ENCODE assay signal across 1 cellular context in genomic region chr22:23396362-23397007, GRCh38.
TF ChIP-seq lines count a peak whose summit lies in the region.

No MANE protein-coding gene starts in this region.

TF ChIP-seq in WTC11, 78 proteins besides CTCF, POLR2A, EP300 and RAD21 (continued from another document):
- TF ChIP-seq, protein P1, sequence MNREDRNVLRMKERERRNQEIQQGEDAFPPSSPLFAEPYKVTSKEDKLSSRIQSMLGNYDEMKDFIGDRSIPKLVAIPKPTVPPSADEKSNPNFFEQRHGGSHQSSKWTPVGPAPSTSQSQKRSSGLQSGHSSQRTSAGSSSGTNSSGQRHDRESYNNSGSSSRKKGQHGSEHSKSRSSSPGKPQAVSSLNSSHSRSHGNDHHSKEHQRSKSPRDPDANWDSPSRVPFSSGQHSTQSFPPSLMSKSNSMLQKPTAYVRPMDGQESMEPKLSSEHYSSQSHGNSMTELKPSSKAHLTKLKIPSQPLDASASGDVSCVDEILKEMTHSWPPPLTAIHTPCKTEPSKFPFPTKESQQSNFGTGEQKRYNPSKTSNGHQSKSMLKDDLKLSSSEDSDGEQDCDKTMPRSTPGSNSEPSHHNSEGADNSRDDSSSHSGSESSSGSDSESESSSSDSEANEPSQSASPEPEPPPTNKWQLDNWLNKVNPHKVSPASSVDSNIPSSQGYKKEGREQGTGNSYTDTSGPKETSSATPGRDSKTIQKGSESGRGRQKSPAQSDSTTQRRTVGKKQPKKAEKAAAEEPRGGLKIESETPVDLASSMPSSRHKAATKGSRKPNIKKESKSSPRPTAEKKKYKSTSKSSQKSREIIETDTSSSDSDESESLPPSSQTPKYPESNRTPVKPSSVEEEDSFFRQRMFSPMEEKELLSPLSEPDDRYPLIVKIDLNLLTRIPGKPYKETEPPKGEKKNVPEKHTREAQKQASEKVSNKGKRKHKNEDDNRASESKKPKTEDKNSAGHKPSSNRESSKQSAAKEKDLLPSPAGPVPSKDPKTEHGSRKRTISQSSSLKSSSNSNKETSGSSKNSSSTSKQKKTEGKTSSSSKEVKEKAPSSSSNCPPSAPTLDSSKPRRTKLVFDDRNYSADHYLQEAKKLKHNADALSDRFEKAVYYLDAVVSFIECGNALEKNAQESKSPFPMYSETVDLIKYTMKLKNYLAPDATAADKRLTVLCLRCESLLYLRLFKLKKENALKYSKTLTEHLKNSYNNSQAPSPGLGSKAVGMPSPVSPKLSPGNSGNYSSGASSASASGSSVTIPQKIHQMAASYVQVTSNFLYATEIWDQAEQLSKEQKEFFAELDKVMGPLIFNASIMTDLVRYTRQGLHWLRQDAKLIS (CRISPR knock-in tag; IDR thresholded peaks at IDR 0.05; ENCODE audit: borderline replicate concordance): no peak
- TF ChIP-seq, protein P2, sequence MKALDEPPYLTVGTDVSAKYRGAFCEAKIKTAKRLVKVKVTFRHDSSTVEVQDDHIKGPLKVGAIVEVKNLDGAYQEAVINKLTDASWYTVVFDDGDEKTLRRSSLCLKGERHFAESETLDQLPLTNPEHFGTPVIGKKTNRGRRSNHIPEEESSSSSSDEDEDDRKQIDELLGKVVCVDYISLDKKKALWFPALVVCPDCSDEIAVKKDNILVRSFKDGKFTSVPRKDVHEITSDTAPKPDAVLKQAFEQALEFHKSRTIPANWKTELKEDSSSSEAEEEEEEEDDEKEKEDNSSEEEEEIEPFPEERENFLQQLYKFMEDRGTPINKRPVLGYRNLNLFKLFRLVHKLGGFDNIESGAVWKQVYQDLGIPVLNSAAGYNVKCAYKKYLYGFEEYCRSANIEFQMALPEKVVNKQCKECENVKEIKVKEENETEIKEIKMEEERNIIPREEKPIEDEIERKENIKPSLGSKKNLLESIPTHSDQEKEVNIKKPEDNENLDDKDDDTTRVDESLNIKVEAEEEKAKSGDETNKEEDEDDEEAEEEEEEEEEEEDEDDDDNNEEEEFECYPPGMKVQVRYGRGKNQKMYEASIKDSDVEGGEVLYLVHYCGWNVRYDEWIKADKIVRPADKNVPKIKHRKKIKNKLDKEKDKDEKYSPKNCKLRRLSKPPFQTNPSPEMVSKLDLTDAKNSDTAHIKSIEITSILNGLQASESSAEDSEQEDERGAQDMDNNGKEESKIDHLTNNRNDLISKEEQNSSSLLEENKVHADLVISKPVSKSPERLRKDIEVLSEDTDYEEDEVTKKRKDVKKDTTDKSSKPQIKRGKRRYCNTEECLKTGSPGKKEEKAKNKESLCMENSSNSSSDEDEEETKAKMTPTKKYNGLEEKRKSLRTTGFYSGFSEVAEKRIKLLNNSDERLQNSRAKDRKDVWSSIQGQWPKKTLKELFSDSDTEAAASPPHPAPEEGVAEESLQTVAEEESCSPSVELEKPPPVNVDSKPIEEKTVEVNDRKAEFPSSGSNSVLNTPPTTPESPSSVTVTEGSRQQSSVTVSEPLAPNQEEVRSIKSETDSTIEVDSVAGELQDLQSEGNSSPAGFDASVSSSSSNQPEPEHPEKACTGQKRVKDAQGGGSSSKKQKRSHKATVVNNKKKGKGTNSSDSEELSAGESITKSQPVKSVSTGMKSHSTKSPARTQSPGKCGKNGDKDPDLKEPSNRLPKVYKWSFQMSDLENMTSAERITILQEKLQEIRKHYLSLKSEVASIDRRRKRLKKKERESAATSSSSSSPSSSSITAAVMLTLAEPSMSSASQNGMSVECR (CRISPR knock-in tag; IDR thresholded peaks at IDR 0.05; ENCODE audit: borderline replicate concordance): no peak
- TF ChIP-seq ELF4 (CRISPR knock-in tag; IDR thresholded peaks at IDR 0.05; ENCODE audit: low read depth) (no peak), USF1 (CRISPR knock-in tag; IDR thresholded peaks at IDR 0.05) (no peak), RELA (CRISPR knock-in tag; IDR thresholded peaks at IDR 0.05; ENCODE audit: borderline replicate concordance) (no peak), FOXP4 (CRISPR knock-in tag; IDR thresholded peaks at IDR 0.05) (no peak), ZNF425 (CRISPR knock-in tag; conservative IDR thresholded peaks at IDR 0.05) (no peak), SMAD4 (CRISPR knock-in tag; IDR thresholded peaks at IDR 0.05) (no peak)
- TF ChIP-seq, protein P3, sequence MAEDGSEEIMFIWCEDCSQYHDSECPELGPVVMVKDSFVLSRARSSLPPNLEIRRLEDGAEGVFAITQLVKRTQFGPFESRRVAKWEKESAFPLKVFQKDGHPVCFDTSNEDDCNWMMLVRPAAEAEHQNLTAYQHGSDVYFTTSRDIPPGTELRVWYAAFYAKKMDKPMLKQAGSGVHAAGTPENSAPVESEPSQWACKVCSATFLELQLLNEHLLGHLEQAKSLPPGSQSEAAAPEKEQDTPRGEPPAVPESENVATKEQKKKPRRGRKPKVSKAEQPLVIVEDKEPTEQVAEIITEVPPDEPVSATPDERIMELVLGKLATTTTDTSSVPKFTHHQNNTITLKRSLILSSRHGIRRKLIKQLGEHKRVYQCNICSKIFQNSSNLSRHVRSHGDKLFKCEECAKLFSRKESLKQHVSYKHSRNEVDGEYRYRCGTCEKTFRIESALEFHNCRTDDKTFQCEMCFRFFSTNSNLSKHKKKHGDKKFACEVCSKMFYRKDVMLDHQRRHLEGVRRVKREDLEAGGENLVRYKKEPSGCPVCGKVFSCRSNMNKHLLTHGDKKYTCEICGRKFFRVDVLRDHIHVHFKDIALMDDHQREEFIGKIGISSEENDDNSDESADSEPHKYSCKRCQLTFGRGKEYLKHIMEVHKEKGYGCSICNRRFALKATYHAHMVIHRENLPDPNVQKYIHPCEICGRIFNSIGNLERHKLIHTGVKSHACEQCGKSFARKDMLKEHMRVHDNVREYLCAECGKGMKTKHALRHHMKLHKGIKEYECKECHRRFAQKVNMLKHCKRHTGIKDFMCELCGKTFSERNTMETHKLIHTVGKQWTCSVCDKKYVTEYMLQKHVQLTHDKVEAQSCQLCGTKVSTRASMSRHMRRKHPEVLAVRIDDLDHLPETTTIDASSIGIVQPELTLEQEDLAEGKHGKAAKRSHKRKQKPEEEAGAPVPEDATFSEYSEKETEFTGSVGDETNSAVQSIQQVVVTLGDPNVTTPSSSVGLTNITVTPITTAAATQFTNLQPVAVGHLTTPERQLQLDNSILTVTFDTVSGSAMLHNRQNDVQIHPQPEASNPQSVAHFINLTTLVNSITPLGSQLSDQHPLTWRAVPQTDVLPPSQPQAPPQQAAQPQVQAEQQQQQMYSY (CRISPR knock-in tag; IDR thresholded peaks at IDR 0.05): no peak
- TF ChIP-seq, protein P4, sequence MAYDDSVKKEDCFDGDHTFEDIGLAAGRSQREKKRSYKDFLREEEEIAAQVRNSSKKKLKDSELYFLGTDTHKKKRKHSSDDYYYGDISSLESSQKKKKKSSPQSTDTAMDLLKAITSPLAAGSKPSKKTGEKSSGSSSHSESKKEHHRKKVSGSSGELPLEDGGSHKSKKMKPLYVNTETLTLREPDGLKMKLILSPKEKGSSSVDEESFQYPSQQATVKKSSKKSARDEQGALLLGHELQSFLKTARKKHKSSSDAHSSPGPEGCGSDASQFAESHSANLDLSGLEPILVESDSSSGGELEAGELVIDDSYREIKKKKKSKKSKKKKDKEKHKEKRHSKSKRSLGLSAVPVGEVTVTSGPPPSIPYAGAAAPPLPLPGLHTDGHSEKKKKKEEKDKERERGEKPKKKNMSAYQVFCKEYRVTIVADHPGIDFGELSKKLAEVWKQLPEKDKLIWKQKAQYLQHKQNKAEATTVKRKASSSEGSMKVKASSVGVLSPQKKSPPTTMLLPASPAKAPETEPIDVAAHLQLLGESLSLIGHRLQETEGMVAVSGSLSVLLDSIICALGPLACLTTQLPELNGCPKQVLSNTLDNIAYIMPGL (CRISPR knock-in tag; IDR thresholded peaks at IDR 0.05): no peak
